24 cellular contexts compared by ENCODE assay signal in the genomic region with DNA sequence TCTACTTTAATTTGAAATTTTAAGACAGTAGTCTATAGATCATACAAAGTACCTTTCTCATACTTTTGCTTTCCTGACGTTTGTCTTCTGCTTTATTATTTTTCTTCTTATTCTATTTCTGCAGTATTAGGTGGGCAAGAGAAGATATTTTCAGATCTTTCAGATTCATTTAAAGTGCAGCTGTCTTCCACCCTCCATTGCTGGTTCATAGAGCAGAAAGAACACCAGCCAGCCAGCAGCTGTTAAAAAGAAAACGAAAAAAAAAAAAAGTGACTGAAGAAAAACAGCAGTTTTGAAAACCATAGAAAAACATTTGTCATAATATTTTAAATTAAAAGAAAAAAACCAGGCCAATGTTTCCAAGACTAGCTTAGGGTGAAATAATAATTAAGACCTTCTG. TPM values are rescaled to one million over a fixed set of nuclear protein-coding genes. Genes with fewer than 3 reads are reported as not detected.
DNase-seq lines count a peak whose midpoint lies in the region; ATAC-seq and TF ChIP-seq lines count a peak whose summit lies in the region.
"Had no signal": no experiment of that assay in that cellular context is flagged by ENCODE, and none has a peak within 500 bp of the region (broad histone marks: within the 10 kb centered on the region; RNA-seq: fewer than 3 reads in every experiment).

No MANE protein-coding gene starts in this region.

- H3K27me3 ChIP-seq in GM23338 (ENCODE audit: insufficient read depth) (no peaks in the 10 kb centered on the region), SU-DHL-6 (ENCODE audit: low read length) (no peaks in the 10 kb centered on the region), adrenal gland (no peaks in the 10 kb centered on the region)
- H3K27me3 ChIP-seq: foreskin keratinocyte, MG63, spleen had no signal

- WGBS in adrenal gland, 4 donors = 52 to 70% (median 64%) methylated on average over 2 of the region's 2 CpGs

- H3K4me3 ChIP-seq in GM08714 (ENCODE audit: low read length) (peak overlapping the region; percentile 53; the same call in 1 of the 2 replicates), GM23338 (no peak overlapping the region), SU-DHL-6 (ENCODE audit: insufficient read depth, low read length, poor library complexity, severe bottlenecking) (no peak overlapping the region), adrenal gland (no peak overlapping the region)
- H3K4me3 ChIP-seq: HAP-1, MG63, PC-9, spleen had no signal

- peak overlapping the region; percentile 10; the same call in 1 of the 2 replicates for H3K9ac ChIP-seq in SU-DHL-6 (ENCODE audit: low read length)

- H3K9me3 Mint-ChIP-seq in GM23338 (no peaks in the 10 kb centered on the region), osteocyte (ENCODE audit: unreplicated experiment) (no peaks in the 10 kb centered on the region)
- H3K9me3 Mint-ChIP-seq: activated naive CD4-positive, alpha-beta T cell treated with anti-CD3 and anti-CD28 coated beads, Interleukin-2, amount 50 U/mL, for 24 hours; natural killer cell had no signal

- intact Hi-C loops in adrenal gland (cut with DNase I) = no loop called here

- H4K20me1 ChIP-seq in GM23338 (replicated peaks; ENCODE audit: insufficient read depth) = no peaks in the 10 kb centered on the region
- H4K20me1 ChIP-seq in SU-DHL-6 (ENCODE audit: low read depth, low read length) = no peaks in the 10 kb centered on the region

- H3K9me3 ChIP-seq in SU-DHL-6 (ENCODE audit: insufficient read depth, low read length) (no peaks in the 10 kb centered on the region), adrenal gland (replicated peaks in 1 of 3) (no peaks in the 10 kb centered on the region)
- H3K9me3 ChIP-seq: HAP-1, MG63, spleen had no signal

- H3K79me2 ChIP-seq in GM23338 (replicated peaks; ENCODE audit: insufficient read depth) = peaks cover 55% of the 10 kb centered on the region
- no peaks in the 10 kb centered on the region for H3K79me2 ChIP-seq in SU-DHL-6 (ENCODE audit: insufficient read depth, low read length)

- DNase-seq in GM23338 (ENCODE audit: low spot score) (no peak), osteocyte (ENCODE audit: extremely low spot score, unreplicated experiment) (no peak), glomerular visceral epithelial cell (ENCODE audit: extremely low spot score) (no peak), DMS53 (lab: John Stamatoyannopoulos, UW) (no peak), NCI-H774 (lab: John Stamatoyannopoulos, UW) (no peak), adrenal gland (no peak)
- DNase-seq: activated CD4-positive, CD25-positive, alpha-beta regulatory T cell; activated T-cell treated with anti-CD3 and anti-CD28 coated beads, Interleukin-2, amount 50 U/mL, for 48 hours; CD4-positive, CD25-positive, alpha-beta regulatory T cell; cortex of kidney; foreskin keratinocyte; kidney; MG63; natural killer cell; NCI-H2171 treated with DMSO at 0.1 percent for 48 hours; NCI-H69; PC-9; posterior cingulate gyrus; spleen; T-helper 9 cell had no signal

- peaks cover 23% of the 10 kb centered on the region for H3K4me1 Mint-ChIP-seq in GM23338
- peaks cover 9% of the 10 kb centered on the region for H3K4me1 Mint-ChIP-seq in osteocyte (ENCODE audit: unreplicated experiment)
- H3K4me1 Mint-ChIP-seq: activated naive CD4-positive, alpha-beta T cell treated with anti-CD3 and anti-CD28 coated beads, Interleukin-2, amount 50 U/mL, for 24 hours had no signal

- H3K4me2 ChIP-seq in GM23338 (no peak overlapping the region), SU-DHL-6 (ENCODE audit: low read depth, low read length, poor library complexity, severe bottlenecking) (peak overlapping the region; percentile 39)
- H3K4me2 ChIP-seq: PC-9 had no signal

- H3K27ac Mint-ChIP-seq in GM23338 (0 out of 2 replicates have a peak overlapping the region, but pooled peaks have one; percentile 55), osteocyte (ENCODE audit: unreplicated experiment) (peak overlapping the region; percentile 25)
- H3K27ac Mint-ChIP-seq: activated naive CD4-positive, alpha-beta T cell treated with anti-CD3 and anti-CD28 coated beads, Interleukin-2, amount 50 U/mL, for 24 hours; CD4-positive, CD25-positive, alpha-beta regulatory T cell; natural killer cell had no signal

- TF ChIP-seq CTCF in GM23338 (conservative IDR thresholded peaks at IDR 0.05; ENCODE audit: low read depth in 2 of 2) (no peak), SU-DHL-6 (IDR thresholded peaks at IDR 0.05; ENCODE audit: insufficient read depth, low read length, poor library complexity, severe bottlenecking) (no peak), osteocyte (IDR thresholded peaks at IDR 0.05) (no peak), adrenal gland (IDR thresholded peaks at IDR 0.05) (no peak)

- no peak overlapping the region for H3K27ac ChIP-seq in GM23338 (ENCODE audit: low read depth)
- peak overlapping the region; percentile 59 for H3K27ac ChIP-seq in SU-DHL-6 (ENCODE audit: low read depth, low read length)
- H3K27ac ChIP-seq in adrenal gland = no peak overlapping the region
- H3K27ac ChIP-seq: foreskin keratinocyte, PC-9, spleen had no signal

- TF ChIP-seq POLR2A in adrenal gland (IDR thresholded peaks at IDR 0.05) = no peak

- no peaks in the 10 kb centered on the region for H3K36me3 ChIP-seq in GM23338 (ENCODE audit: insufficient read depth)
- H3K36me3 ChIP-seq in SU-DHL-6 (ENCODE audit: low read length) = no peaks in the 10 kb centered on the region
- H3K36me3 ChIP-seq in adrenal gland (replicated peaks in 1 of 2) = no peaks in the 10 kb centered on the region
- H3K36me3 ChIP-seq: HAP-1, MG63, spleen had no signal

- H3K36me3 Mint-ChIP-seq in GM23338 (ENCODE audit: low read depth) (peaks cover 7% of the 10 kb centered on the region; the same call in 1 of the 3 replicates), osteocyte (ENCODE audit: unreplicated experiment) (peaks cover 2% of the 10 kb centered on the region)
- H3K36me3 Mint-ChIP-seq: activated naive CD4-positive, alpha-beta T cell treated with anti-CD3 and anti-CD28 coated beads, Interleukin-2, amount 50 U/mL, for 24 hours; CD4-positive, CD25-positive, alpha-beta regulatory T cell; natural killer cell had no signal

- no peaks in the 10 kb centered on the region for H3K27me3 Mint-ChIP-seq in GM23338 (ENCODE audit: insufficient read depth, low read depth, poor library complexity)
- H3K27me3 Mint-ChIP-seq in osteocyte (ENCODE audit: unreplicated experiment) = no peaks in the 10 kb centered on the region
- H3K27me3 Mint-ChIP-seq: activated naive CD4-positive, alpha-beta T cell treated with anti-CD3 and anti-CD28 coated beads, Interleukin-2, amount 50 U/mL, for 24 hours; CD4-positive, CD25-positive, alpha-beta regulatory T cell had no signal

- H3K4me1 ChIP-seq in GM23338 (ENCODE audit: insufficient read depth) = peaks cover 5% of the 10 kb centered on the region; the same call in 1 of the 2 replicates
- H3K4me1 ChIP-seq in adrenal gland (replicated peaks in 1 of 2) = peaks cover 0 to 16% of the 10 kb centered on the region in 2 donors

- ATAC-seq in GM23338 = no peak
- ATAC-seq: foreskin keratinocyte, natural killer cell had no signal

- H3F3A ChIP-seq in GM23338 (replicated peaks; ENCODE audit: low read depth) = no peaks in the 10 kb centered on the region
- no peaks in the 10 kb centered on the region for H3F3A ChIP-seq in SU-DHL-6 (ENCODE audit: insufficient read depth)

- H2AFZ ChIP-seq in GM23338 (no peak overlapping the region), SU-DHL-6 (ENCODE audit: low read depth, low read length, severe bottlenecking) (no peak overlapping the region)
- H2AFZ ChIP-seq: PC-9 had no signal

- H3K9me2 ChIP-seq in GM23338 (ENCODE audit: insufficient read depth) (no peaks in the 10 kb centered on the region), SU-DHL-6 (replicated peaks; ENCODE audit: insufficient read depth, low read length) (no peaks in the 10 kb centered on the region)

- H3K4me3 Mint-ChIP-seq in GM23338 (no peak overlapping the region), osteocyte (ENCODE audit: unreplicated experiment) (no peak overlapping the region)
- H3K4me3 Mint-ChIP-seq: activated naive CD4-positive, alpha-beta T cell treated with anti-CD3 and anti-CD28 coated beads, Interleukin-2, amount 50 U/mL, for 24 hours; CD4-positive, CD25-positive, alpha-beta regulatory T cell; natural killer cell had no signal

TF ChIP-seq in GM23338, 12 proteins besides CTCF, POLR2A, EP300 and RAD21 (continues in another document):
- no peak for TF ChIP-seq CREB1 (CRISPR knock-in tag; IDR thresholded peaks at IDR 0.05; ENCODE audit: low read depth)
- no peak for TF ChIP-seq ZNF331 (CRISPR knock-in tag; IDR thresholded peaks at IDR 0.05; ENCODE audit: low read depth)
- no peak for TF ChIP-seq ZNF114 (CRISPR knock-in tag; IDR thresholded peaks at IDR 0.05)
- TF ChIP-seq JUNB (IDR thresholded peaks at IDR 0.05; ENCODE audit: unreplicated experiment) = no peak
- TF ChIP-seq, protein P1, sequence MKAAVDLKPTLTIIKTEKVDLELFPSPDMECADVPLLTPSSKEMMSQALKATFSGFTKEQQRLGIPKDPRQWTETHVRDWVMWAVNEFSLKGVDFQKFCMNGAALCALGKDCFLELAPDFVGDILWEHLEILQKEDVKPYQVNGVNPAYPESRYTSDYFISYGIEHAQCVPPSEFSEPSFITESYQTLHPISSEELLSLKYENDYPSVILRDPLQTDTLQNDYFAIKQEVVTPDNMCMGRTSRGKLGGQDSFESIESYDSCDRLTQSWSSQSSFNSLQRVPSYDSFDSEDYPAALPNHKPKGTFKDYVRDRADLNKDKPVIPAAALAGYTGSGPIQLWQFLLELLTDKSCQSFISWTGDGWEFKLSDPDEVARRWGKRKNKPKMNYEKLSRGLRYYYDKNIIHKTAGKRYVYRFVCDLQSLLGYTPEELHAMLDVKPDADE (IDR thresholded peaks at IDR 0.05) = no peak

RNA-seq across cellular contexts. Expression of a gene that starts 42.9 kb away (rescaled TPM):
- 30.3 and 33.6 TPM in 2 replicates for total RNA-seq in GM23338 (2014; rRNA removed; shearing (Covaris generic))
- polyA plus RNA-seq in GM23338 (2016; fragmentation: Nextera tagmentation; extraction: Ambion mirVana) (19.8 and 21.1 TPM in 2 replicates), adrenal gland (10 to 100 TPM in 1 of 3 donors, 1 to 10 TPM in 2; 1.4 to 10.8 (median 3.9) TPM)
- total RNA-seq in osteocyte (18.1 and 18.6 TPM in 2 replicates), adrenal gland (10 to 100 TPM; 11.8 to 23.8 (median 16.8) TPM)
